18 cellular contexts compared by ENCODE assay signal in genomic region chr22:28180804-28181203, GRCh38.
"Had no signal": no experiment of that assay in that cellular context is flagged by ENCODE, and none has a peak within 500 bp of the region (broad histone marks: within the 10 kb centered on the region; RNA-seq: fewer than 3 reads in every experiment).

No MANE protein-coding gene starts in this region.

- H3K27ac Mint-ChIP-seq: activated CD8-positive, alpha-beta T cell treated with anti-CD3 and anti-CD28 coated beads for 36 hours; activated naive CD4-positive, alpha-beta T cell treated with anti-CD3 and anti-CD28 coated beads, Interleukin-2, amount 50 U/mL, for 24 hours; natural killer cell treated with Interleukin-12 subunit alpha and Interleukin-12 subunit beta and Interleukin-15 and Interleukin-18, amount 100 ng/mL, for 72 hours; stimulated activated naive CD8-positive, alpha-beta T cell treated with anti-CD3 and anti-CD28 coated beads, Interleukin-15, amount 100 ng/mL, for 72 hours; WTC11 had no signal

- H3K4me1 ChIP-seq: prostate gland, spleen, testis had no signal

- H3K4me3 Mint-ChIP-seq: activated CD8-positive, alpha-beta T cell treated with anti-CD3 and anti-CD28 coated beads for 36 hours; activated naive CD4-positive, alpha-beta T cell treated with anti-CD3 and anti-CD28 coated beads, Interleukin-2, amount 50 U/mL, for 24 hours; activated T-cell treated with anti-CD3 and anti-CD28 coated beads, Interleukin-2, amount 50 U/mL, for 4 hours; natural killer cell treated with Interleukin-12 subunit alpha and Interleukin-12 subunit beta and Interleukin-15 and Interleukin-18, amount 100 ng/mL, for 72 hours; stimulated activated naive CD8-positive, alpha-beta T cell treated with anti-CD3 and anti-CD28 coated beads, Interleukin-15, amount 100 ng/mL, for 72 hours; WTC11 had no signal

- H3K4me3 ChIP-seq: body of pancreas, prostate gland, spleen, testis, upper lobe of right lung had no signal

- H3K9me3 ChIP-seq: body of pancreas, prostate gland, spleen, testis, upper lobe of right lung had no signal

- H3K27me3 ChIP-seq: body of pancreas, spleen, testis, upper lobe of right lung had no signal

- H3K36me3 Mint-ChIP-seq: activated naive CD4-positive, alpha-beta T cell treated with anti-CD3 and anti-CD28 coated beads, Interleukin-2, amount 50 U/mL, for 24 hours; natural killer cell treated with Interleukin-12 subunit alpha and Interleukin-12 subunit beta and Interleukin-15 and Interleukin-18, amount 100 ng/mL, for 72 hours; WTC11 had no signal

- H3K27me3 Mint-ChIP-seq: activated CD8-positive, alpha-beta T cell treated with anti-CD3 and anti-CD28 coated beads for 36 hours; stimulated activated naive CD8-positive, alpha-beta T cell treated with anti-CD3 and anti-CD28 coated beads, Interleukin-15, amount 100 ng/mL, for 72 hours had no signal

- H3K9me3 Mint-ChIP-seq: activated CD8-positive, alpha-beta T cell treated with anti-CD3 and anti-CD28 coated beads for 36 hours; activated naive CD4-positive, alpha-beta T cell treated with anti-CD3 and anti-CD28 coated beads, Interleukin-2, amount 50 U/mL, for 24 hours; activated T-cell treated with anti-CD3 and anti-CD28 coated beads, Interleukin-2, amount 50 U/mL, for 4 hours; natural killer cell treated with Interleukin-12 subunit alpha and Interleukin-12 subunit beta and Interleukin-15 and Interleukin-18, amount 100 ng/mL, for 72 hours; stimulated activated naive CD8-positive, alpha-beta T cell treated with anti-CD3 and anti-CD28 coated beads, Interleukin-15, amount 100 ng/mL, for 72 hours; WTC11 had no signal

- DNase-seq: activated CD4-positive, alpha-beta T cell treated with anti-CD3 and anti-CD28 coated beads for 4 hours; activated CD8-positive, alpha-beta T cell treated with anti-CD3 and anti-CD28 coated beads for 36 hours; activated effector memory CD4-positive, alpha-beta T cell treated with anti-CD3 and anti-CD28 coated beads, Interleukin-2, amount 50 U/mL, for 16 hours; activated T-cell treated with anti-CD3 and anti-CD28 coated beads, Interleukin-2, amount 50 U/mL, for 4 hours; amniotic stem cell; body of pancreas; central memory CD4-positive, alpha-beta T cell; left ventricle myocardium superior; nucleus accumbens; spleen; stimulated activated naive CD8-positive, alpha-beta T cell treated with anti-CD3 and anti-CD28 coated beads, Interleukin-15, amount 100 ng/mL, for 72 hours; T-helper 2 cell; testis; upper lobe of right lung had no signal

- H3K27ac ChIP-seq: body of pancreas, prostate gland, spleen, testis, upper lobe of right lung had no signal

- H3K4me1 Mint-ChIP-seq: activated naive CD4-positive, alpha-beta T cell treated with anti-CD3 and anti-CD28 coated beads, Interleukin-2, amount 50 U/mL, for 24 hours; stimulated activated naive CD8-positive, alpha-beta T cell treated with anti-CD3 and anti-CD28 coated beads, Interleukin-15, amount 100 ng/mL, for 72 hours; WTC11 had no signal

- H3K36me3 ChIP-seq: prostate gland, spleen, upper lobe of right lung had no signal
